8 cellular contexts compared by ENCODE assay signal in the genomic region with DNA sequence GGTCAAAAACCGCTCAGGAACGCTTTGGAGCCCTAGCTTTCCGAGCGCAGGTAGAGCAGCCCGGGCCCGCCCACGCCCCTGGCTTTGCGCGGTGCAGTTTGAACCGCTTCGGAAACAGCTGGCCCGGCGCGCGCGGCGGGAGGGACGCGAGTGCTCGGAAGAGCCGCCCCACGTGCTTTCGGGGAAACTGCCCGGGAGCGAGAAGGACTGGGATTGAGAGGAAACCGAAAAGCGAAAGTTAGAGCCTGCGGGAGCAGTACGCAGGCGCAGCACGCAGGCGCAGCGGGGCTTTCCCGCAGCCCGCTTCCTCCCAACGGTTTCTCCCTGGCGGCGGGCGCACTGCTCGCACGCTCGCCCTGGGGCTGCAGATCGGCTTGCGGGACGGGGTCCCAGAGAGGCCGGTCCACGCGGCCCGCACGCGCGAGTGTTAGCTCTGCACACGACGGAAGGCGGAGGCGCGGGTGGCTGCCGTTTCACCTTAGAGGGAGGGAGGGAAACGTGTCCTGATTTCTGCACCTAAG.
DNase-seq lines count a peak whose midpoint lies in the region; ATAC-seq and TF ChIP-seq lines count a peak whose summit lies in the region.

No MANE protein-coding gene starts in this region.

- ATAC-seq in GM18909 (IDR thresholded peaks at IDR 0.05; ENCODE audit: poor library complexity, unreplicated experiment) (peak; percentile 73), HG03139 (IDR thresholded peaks at IDR 0.05; ENCODE audit: unreplicated experiment) (peak; percentile 65)

- peak overlapping the region; percentile 92 for H3K27ac ChIP-seq in caudate nucleus (ENCODE audit: low read depth, low read length)

- peak overlapping the region; percentile 71 for H3K4me3 ChIP-seq in WI38 (ENCODE audit: low read depth, low read length)

- DNase-seq in AG08396 (ENCODE audit: low spot score) (peak; percentile 98), NCI-H2196 treated with DMSO at 0.1 percent for 48 hours (lab: John Stamatoyannopoulos, UW; ENCODE audit: unreplicated experiment) (peak; percentile 93), caudate nucleus (lab: John Stamatoyannopoulos, UW) (peak; percentile 42 to 96 (median 90)), iris pigment epithelial cell (ENCODE audit: low read depth) (peak; percentile 96)
- DNase-seq in stimulated activated CD4-positive, alpha-beta T cell treated with anti-CD3 and anti-CD28 coated beads, Interleukin-12 subunit alpha, Interleukin-12 subunit beta, amount 100 ng/mL, for 24 hours (ENCODE audit: low read depth in 2 of 2), result peak; percentile 89 to 92

- no peak for TF ChIP-seq CTCF in WI38 (IDR thresholded peaks at IDR 0.05; ENCODE audit: low read depth, low read length)

Comparison
In these comparisons a context has a peak if more than half of its experiments do, and no peak if none do; other contexts are left out.
1. Peak in every context shown above with its lines: DNase-seq, ATAC-seq, H3K4me3 ChIP-seq and H3K27ac ChIP-seq.